In the genomic region with DNA sequence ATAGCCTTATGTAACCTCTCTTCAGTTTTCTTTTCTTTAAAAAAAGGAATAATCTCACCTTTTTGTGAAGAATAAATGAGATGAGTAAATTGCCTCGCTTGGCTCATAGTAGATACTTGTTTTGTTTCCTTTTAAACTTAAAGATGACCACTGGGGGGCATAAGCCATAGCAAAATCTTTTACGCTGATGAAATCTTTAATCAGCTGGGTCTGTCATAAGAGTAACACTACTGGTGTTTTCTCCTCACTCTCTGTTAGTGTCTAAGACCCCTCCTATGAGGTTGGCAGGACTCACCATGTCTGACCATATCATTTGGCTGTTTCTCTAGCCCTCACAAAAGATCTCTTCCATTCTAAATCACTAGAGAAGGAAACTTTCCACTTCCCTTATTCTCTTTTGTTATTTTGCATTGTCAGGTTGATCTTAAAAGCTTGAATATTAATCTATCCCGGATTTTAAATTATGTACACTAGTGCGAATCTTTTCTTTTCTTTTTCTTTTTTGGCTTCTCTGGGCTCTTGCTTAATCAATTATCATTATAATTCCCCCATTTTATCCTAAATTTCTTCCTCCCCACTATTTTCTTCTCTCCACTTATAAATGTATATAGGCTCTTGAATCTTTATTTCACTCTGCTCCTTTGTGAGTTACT, we compare ENCODE assay signal across 8 cellular contexts. TPM values are rescaled to one million over a fixed set of nuclear protein-coding genes. Genes with fewer than 3 reads are reported as not detected.
DNase-seq lines count a peak whose midpoint lies in the region; ATAC-seq lines count a peak whose summit lies in the region.

No MANE protein-coding gene starts in this region.

- ATAC-seq in HG03196 (IDR thresholded peaks at IDR 0.05; ENCODE audit: unreplicated experiment): no peak
- ATAC-seq in GM21737 (IDR thresholded peaks at IDR 0.05; ENCODE audit: unreplicated experiment): no peak

- DNase-seq in NOMO-1 (lab: John Stamatoyannopoulos, UW; ENCODE audit: unreplicated experiment in 2 of 2) (peak; percentile 45 to 66), NOMO-1 treated with dmso at 0.1 percent for 144 hours (lab: John Stamatoyannopoulos, UW; ENCODE audit: unreplicated experiment) (no peak), Kasumi-1 (lab: John Stamatoyannopoulos, UW) (peak; percentile 42 to 50), amniotic stem cell (lab: John Stamatoyannopoulos, UW) (peak; percentile 0), myocyte (ENCODE audit: low read depth) (peak; percentile 51), NCI-H146 (lab: John Stamatoyannopoulos, UW) (no peak)

RNA-seq across cellular contexts. Expression of gene STAG3, which starts 12.5 kb away (rescaled TPM):
- total RNA-seq in myocyte: 0.31 TPM in 1 of 2 replicates, not detected in the other
- polyA plus RNA-seq in myocyte (2012): 4.4 TPM

RNA-seq across cellular contexts. Expression of gene GPC2, which starts 13.0 kb away (rescaled TPM):
- 60.4 and 65.3 TPM in 2 replicates for total RNA-seq in myocyte
- 30.4 TPM for polyA plus RNA-seq in myocyte (2012)

RNA-seq across cellular contexts. Expression of gene GAL3ST4, which starts 21.8 kb away (rescaled TPM):
- total RNA-seq in myocyte: 4.4 and 4.8 TPM in 2 replicates
- polyA plus RNA-seq in myocyte (2012): 3.6 TPM

RNA-seq across cellular contexts. Expression of gene PVRIG, which starts 29.6 kb away (rescaled TPM):
- not detected in 2 replicates for total RNA-seq in myocyte
- polyA plus RNA-seq in myocyte (2012): 1.7 TPM

RNA-seq across cellular contexts. Expression of gene TRAPPC14, which starts 31.7 kb away (rescaled TPM):
- 11.2 and 12.7 TPM in 2 replicates for total RNA-seq in myocyte
- 20.5 TPM for polyA plus RNA-seq in myocyte (2012)

Comparison
In these comparisons a context has a peak if more than half of its experiments do, and no peak if none do; other contexts are left out.
1. DNase-seq: peak in NOMO-1 (2 of 2), Kasumi-1 (2 of 2), amniotic stem cell (single experiment) and myocyte (single experiment); none in NOMO-1 treated with dmso at 0.1 percent for 144 hours (single experiment) and NCI-H146 (single experiment).